In the genomic region with DNA sequence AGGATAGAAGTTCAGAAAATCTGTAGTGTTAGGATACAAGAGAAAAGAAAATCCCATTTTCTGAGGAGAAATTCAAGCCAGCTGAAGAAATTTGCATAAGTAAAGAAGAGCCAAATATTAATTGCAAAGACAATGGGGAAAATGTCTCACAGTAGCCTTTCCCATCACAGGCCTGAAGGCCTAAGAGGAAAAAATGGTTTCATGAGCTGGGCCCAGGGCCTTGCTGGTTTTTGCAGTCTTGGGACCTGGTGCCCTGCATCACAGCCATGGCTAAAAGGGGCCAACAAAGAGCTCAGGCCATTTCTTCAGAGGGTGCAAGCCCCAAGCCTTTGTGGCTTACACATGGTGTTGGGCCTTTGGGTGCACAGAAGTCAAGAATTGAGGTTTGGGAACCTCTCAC, we compare ENCODE assay signal across 28 cellular contexts.
"Had no signal": no experiment of that assay in that cellular context is flagged by ENCODE, and none has a peak within 500 bp of the region (broad histone marks: within the 10 kb centered on the region; RNA-seq: fewer than 3 reads in every experiment).

No MANE protein-coding gene starts in this region.

- H3K27me3 Mint-ChIP-seq: stimulated activated memory B cell treated with anti-CD40 and anti-IgM and Interleukin-4, amounts not matched to agents 10 μg/mL and 1 μg/mL and 100 μg/mL, for 72 hours; stimulated activated naive B cell treated with anti-CD40 and anti-IgM and Interleukin-4, amounts not matched to agents 10 μg/mL and 1 μg/mL and 100 μg/mL, for 72 hours; stimulated activated naive CD8-positive, alpha-beta T cell treated with anti-CD3 and anti-CD28 coated beads, Interleukin-15, amount 100 ng/mL, for 72 hours; stimulated activated naive CD8-positive, alpha-beta T cell treated with anti-CD3 and anti-CD28 coated beads, Interleukin-15, Interleukin-2, amounts not matched to agents 100 ng/mL and 50 ng/mL, for 24 hours; type B pancreatic cell had no signal

- FAIRE-seq: urothelium cell line had no signal

- H3K36me3 Mint-ChIP-seq: stimulated activated effector memory CD8-positive, alpha-beta T cell treated with anti-CD3 and anti-CD28 coated beads, Interleukin-12 subunit alpha, Interleukin-12 subunit beta, amount 100 ng/mL, for 72 hours; type B pancreatic cell had no signal

- H3K27me3 ChIP-seq: stomach, suprapubic skin, testis, thyroid gland, tibial artery, transverse colon, upper lobe of left lung, upper lobe of right lung, uterus, vagina had no signal

- H3K36me3 ChIP-seq: stomach, suprapubic skin, thoracic aorta, thyroid gland, tibial artery, transverse colon, upper lobe of left lung, upper lobe of right lung, uterus, vagina had no signal

- H3K27ac ChIP-seq: stomach, suprapubic skin, testis, thoracic aorta, thyroid gland, tibial artery, transverse colon, upper lobe of left lung, upper lobe of right lung, uterus, vagina had no signal

- H3K9me3 ChIP-seq: testis, thoracic aorta, thyroid gland, transverse colon, uterus, vagina had no signal

- H3K4me1 Mint-ChIP-seq: stimulated activated effector memory CD8-positive, alpha-beta T cell treated with anti-CD3 and anti-CD28 coated beads, Interleukin-12 subunit alpha, Interleukin-12 subunit beta, amount 100 ng/mL, for 72 hours; stimulated activated memory B cell treated with anti-CD40 and anti-IgM and Interleukin-4, amounts not matched to agents 10 μg/mL and 1 μg/mL and 100 μg/mL, for 72 hours; stimulated activated naive B cell treated with anti-CD40 and anti-IgM and Interleukin-4, amounts not matched to agents 10 μg/mL and 1 μg/mL and 100 μg/mL, for 72 hours; stimulated activated naive CD8-positive, alpha-beta T cell treated with anti-CD3 and anti-CD28 coated beads, Interleukin-15, amount 100 ng/mL, for 72 hours had no signal

- H3K4me3 ChIP-seq: stomach, suprapubic skin, testis, thoracic aorta, thyroid gland, tibial artery, transverse colon, upper lobe of left lung, upper lobe of right lung, uterus, vagina had no signal

- H3K27ac Mint-ChIP-seq: stimulated activated effector memory CD8-positive, alpha-beta T cell treated with anti-CD3 and anti-CD28 coated beads, Interleukin-12 subunit alpha, Interleukin-12 subunit beta, amount 100 ng/mL, for 72 hours; stimulated activated memory B cell treated with anti-CD40 and anti-IgM and Interleukin-4, amounts not matched to agents 10 μg/mL and 1 μg/mL and 100 μg/mL, for 72 hours; stimulated activated naive B cell treated with anti-CD40 and anti-IgM and Interleukin-4, amounts not matched to agents 10 μg/mL and 1 μg/mL and 100 μg/mL, for 72 hours; stimulated activated naive CD8-positive, alpha-beta T cell treated with anti-CD3 and anti-CD28 coated beads, Interleukin-15, amount 100 ng/mL, for 72 hours; stimulated activated naive CD8-positive, alpha-beta T cell treated with anti-CD3 and anti-CD28 coated beads, Interleukin-15, Interleukin-2, amounts not matched to agents 100 ng/mL and 50 ng/mL, for 24 hours; type B pancreatic cell had no signal

- H3K4me1 ChIP-seq: stomach, suprapubic skin, testis, tibial artery, transverse colon, upper lobe of right lung, uterus, vagina had no signal

- H3K4me3 Mint-ChIP-seq: stimulated activated effector memory CD8-positive, alpha-beta T cell treated with anti-CD3 and anti-CD28 coated beads, Interleukin-12 subunit alpha, Interleukin-12 subunit beta, amount 100 ng/mL, for 72 hours; stimulated activated memory B cell treated with anti-CD40 and anti-IgM and Interleukin-4, amounts not matched to agents 10 μg/mL and 1 μg/mL and 100 μg/mL, for 72 hours; stimulated activated naive B cell treated with anti-CD40 and anti-IgM and Interleukin-4, amounts not matched to agents 10 μg/mL and 1 μg/mL and 100 μg/mL, for 72 hours; stimulated activated naive CD8-positive, alpha-beta T cell treated with anti-CD3 and anti-CD28 coated beads, Interleukin-15, amount 100 ng/mL, for 72 hours; stimulated activated naive CD8-positive, alpha-beta T cell treated with anti-CD3 and anti-CD28 coated beads, Interleukin-15, Interleukin-2, amounts not matched to agents 100 ng/mL and 50 ng/mL, for 24 hours; type B pancreatic cell had no signal

- ATAC-seq: stimulated activated effector memory CD8-positive, alpha-beta T cell treated with anti-CD3 and anti-CD28 coated beads, Interleukin-12 subunit alpha, Interleukin-12 subunit beta, amount 100 ng/mL, for 72 hours; stimulated activated memory B cell treated with anti-CD40 and anti-IgM and Interleukin-4, amounts not matched to agents 10 μg/mL and 1 μg/mL and 100 μg/mL, for 72 hours; stimulated activated naive B cell treated with anti-CD40 and anti-IgM and Interleukin-4, amounts not matched to agents 10 μg/mL and 1 μg/mL and 100 μg/mL, for 72 hours; stimulated activated naive CD8-positive, alpha-beta T cell treated with anti-CD3 and anti-CD28 coated beads, Interleukin-15, amount 100 ng/mL, for 72 hours; stimulated activated naive CD8-positive, alpha-beta T cell treated with anti-CD3 and anti-CD28 coated beads, Interleukin-15, Interleukin-2, amounts not matched to agents 100 U/mL and 50 U/mL, for 24 hours; upper lobe of right lung had no signal

- DNase-seq: stimulated activated CD4-positive, alpha-beta T cell treated with anti-CD3 and anti-CD28 coated beads, Interleukin-2, amount 100 ng/mL, for 48 hours; stimulated activated CD4-positive, alpha-beta T cell treated with anti-CD3 and anti-CD28 coated beads, Interleukin-4, amount 100 ng/mL, for 1 hour; stimulated activated CD4-positive, alpha-beta T cell treated with anti-CD3 and anti-CD28 coated beads, Interleukin-4, amount 100 ng/mL, for 24 hours; stimulated activated CD4-positive, alpha-beta T cell treated with anti-CD3 and anti-CD28 coated beads, Interleukin-4, amount 100 ng/mL, for 4 hours; stimulated activated CD8-positive, alpha-beta memory T cell treated with anti-CD3 and anti-CD28 coated beads, Interleukin-4, amount 100 ng/mL, for 48 hours; stimulated activated naive B cell treated with anti-CD40 and anti-IgM and Interleukin-4, amounts not matched to agents 10 μg/mL and 1 μg/mL and 100 μg/mL, for 72 hours; stimulated activated naive CD4-positive, alpha-beta T cell; stimulated activated naive CD4-positive, alpha-beta T cell treated with Interleukin-2 at 50 U/mL for 16 hours; stimulated activated naive CD8-positive, alpha-beta T cell treated with anti-CD3 and anti-CD28 coated beads, Interleukin-15, amount 100 ng/mL, for 72 hours; stimulated activated naive CD8-positive, alpha-beta T cell treated with anti-CD3 and anti-CD28 coated beads, Interleukin-15, Interleukin-2, amounts not matched to agents 100 U/mL and 50 U/mL, for 24 hours; stomach; substantia nigra; testis; thyroid gland; tibial artery; transverse colon; trophoblast cell; upper lobe of left lung; upper lobe of right lung; uterus had no signal
